1 cellular context compared by ENCODE assay signal in the genomic region with DNA sequence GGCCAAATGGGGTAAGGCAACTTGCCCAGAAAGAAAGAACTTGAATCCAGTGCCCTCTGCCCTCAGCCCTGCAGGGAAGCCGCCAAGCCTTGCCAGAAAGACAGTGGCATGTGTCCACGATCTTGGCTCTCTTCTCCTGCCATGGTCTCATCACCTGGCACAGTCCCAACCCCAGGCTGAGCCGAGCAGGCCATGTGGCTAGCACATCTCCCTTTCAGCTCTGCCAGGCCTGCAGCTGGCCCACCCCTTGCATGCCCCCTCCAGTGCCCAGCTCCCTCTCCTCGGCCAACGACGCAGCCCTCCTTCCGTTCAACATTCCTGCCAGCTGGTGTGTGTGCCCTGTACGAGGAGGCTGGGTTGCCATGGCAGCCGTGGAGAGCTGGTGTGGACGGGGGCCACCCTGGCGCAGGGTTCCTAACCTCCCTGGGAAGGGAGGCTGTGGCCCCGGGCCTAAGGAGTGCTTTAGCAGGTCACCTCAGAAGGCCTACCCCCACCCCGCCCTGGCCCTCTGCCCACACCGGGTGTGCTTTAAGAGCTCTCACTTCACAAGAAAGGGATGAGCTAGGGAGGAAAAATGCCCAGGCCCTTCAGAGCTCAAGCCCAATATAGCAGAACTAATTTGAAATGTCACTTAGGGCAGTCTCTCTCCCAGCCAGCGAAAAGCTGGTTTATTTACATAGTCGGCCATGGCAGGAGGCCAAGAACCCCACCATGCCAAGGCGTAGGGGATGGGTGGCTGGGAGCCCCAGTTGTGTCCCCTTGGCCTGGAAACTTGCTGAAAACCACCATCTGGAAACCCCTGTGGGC.
TF ChIP-seq lines count a peak whose summit lies in the region.

No MANE protein-coding gene starts in this region.

TF ChIP-seq in GM23338, 12 proteins besides CTCF, POLR2A, EP300 and RAD21 (continued from another document):
- TF ChIP-seq, protein P1, sequence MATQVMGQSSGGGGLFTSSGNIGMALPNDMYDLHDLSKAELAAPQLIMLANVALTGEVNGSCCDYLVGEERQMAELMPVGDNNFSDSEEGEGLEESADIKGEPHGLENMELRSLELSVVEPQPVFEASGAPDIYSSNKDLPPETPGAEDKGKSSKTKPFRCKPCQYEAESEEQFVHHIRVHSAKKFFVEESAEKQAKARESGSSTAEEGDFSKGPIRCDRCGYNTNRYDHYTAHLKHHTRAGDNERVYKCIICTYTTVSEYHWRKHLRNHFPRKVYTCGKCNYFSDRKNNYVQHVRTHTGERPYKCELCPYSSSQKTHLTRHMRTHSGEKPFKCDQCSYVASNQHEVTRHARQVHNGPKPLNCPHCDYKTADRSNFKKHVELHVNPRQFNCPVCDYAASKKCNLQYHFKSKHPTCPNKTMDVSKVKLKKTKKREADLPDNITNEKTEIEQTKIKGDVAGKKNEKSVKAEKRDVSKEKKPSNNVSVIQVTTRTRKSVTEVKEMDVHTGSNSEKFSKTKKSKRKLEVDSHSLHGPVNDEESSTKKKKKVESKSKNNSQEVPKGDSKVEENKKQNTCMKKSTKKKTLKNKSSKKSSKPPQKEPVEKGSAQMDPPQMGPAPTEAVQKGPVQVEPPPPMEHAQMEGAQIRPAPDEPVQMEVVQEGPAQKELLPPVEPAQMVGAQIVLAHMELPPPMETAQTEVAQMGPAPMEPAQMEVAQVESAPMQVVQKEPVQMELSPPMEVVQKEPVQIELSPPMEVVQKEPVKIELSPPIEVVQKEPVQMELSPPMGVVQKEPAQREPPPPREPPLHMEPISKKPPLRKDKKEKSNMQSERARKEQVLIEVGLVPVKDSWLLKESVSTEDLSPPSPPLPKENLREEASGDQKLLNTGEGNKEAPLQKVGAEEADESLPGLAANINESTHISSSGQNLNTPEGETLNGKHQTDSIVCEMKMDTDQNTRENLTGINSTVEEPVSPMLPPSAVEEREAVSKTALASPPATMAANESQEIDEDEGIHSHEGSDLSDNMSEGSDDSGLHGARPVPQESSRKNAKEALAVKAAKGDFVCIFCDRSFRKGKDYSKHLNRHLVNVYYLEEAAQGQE (IDR thresholded peaks at IDR 0.05; ENCODE audit: unreplicated experiment), result no peak
- TF ChIP-seq NANOG (IDR thresholded peaks at IDR 0.05; ENCODE audit: borderline replicate concordance), result no peak
TF ChIP-seq in GM23338: peak in this region for 0.
